Comparison of ENCODE assay signal across 29 cellular contexts in genomic region chr10:97627731-97628130, GRCh38. TPM values are rescaled to one million over a fixed set of nuclear protein-coding genes. Genes with fewer than 3 reads are reported as not detected.
"Had no signal": no experiment of that assay in that cellular context is flagged by ENCODE, and none has a peak within 500 bp of the region (broad histone marks: within the 10 kb centered on the region; RNA-seq: fewer than 3 reads in every experiment).

No MANE protein-coding gene starts in this region.

- H3K9me3 Mint-ChIP-seq: immature natural killer cell; natural killer cell; stimulated activated naive B cell treated with anti-CD40 and anti-IgM and Interleukin-4, amounts not matched to agents 10 μg/mL and 1 μg/mL and 100 μg/mL, for 72 hours; stimulated activated naive CD8-positive, alpha-beta T cell treated with anti-CD3 and anti-CD28 coated beads, Interleukin-15, amount 100 ng/mL, for 72 hours had no signal

- H3K9me3 ChIP-seq: esophagus squamous epithelium, gastroesophageal sphincter, mucosa of descending colon, pancreas, prostate gland, spleen, testis, tibial nerve had no signal

- H3K36me3 Mint-ChIP-seq: natural killer cell; stimulated activated naive B cell treated with anti-CD40 and anti-IgM and Interleukin-4, amounts not matched to agents 10 μg/mL and 1 μg/mL and 100 μg/mL, for 72 hours had no signal

- H3K27me3 Mint-ChIP-seq: stimulated activated naive B cell treated with anti-CD40 and anti-IgM and Interleukin-4, amounts not matched to agents 10 μg/mL and 1 μg/mL and 100 μg/mL, for 72 hours; stimulated activated naive CD8-positive, alpha-beta T cell treated with anti-CD3 and anti-CD28 coated beads, Interleukin-15, amount 100 ng/mL, for 72 hours had no signal

- H3K27me3 ChIP-seq: dorsolateral prefrontal cortex, esophagus squamous epithelium, gastroesophageal sphincter, pancreas, spleen, testis, tibial nerve had no signal

- H3K4me3 Mint-ChIP-seq: immature natural killer cell; natural killer cell; stimulated activated naive B cell treated with anti-CD40 and anti-IgM and Interleukin-4, amounts not matched to agents 10 μg/mL and 1 μg/mL and 100 μg/mL, for 72 hours; stimulated activated naive CD8-positive, alpha-beta T cell treated with anti-CD3 and anti-CD28 coated beads, Interleukin-15, amount 100 ng/mL, for 72 hours had no signal

- ATAC-seq: gastroesophageal sphincter; mucosa of descending colon; natural killer cell; sciatic nerve; stimulated activated naive B cell treated with anti-CD40 and anti-IgM and Interleukin-4, amounts not matched to agents 10 μg/mL and 1 μg/mL and 100 μg/mL, for 72 hours; stimulated activated naive CD8-positive, alpha-beta T cell treated with anti-CD3 and anti-CD28 coated beads, Interleukin-15, amount 100 ng/mL, for 72 hours had no signal

- H3K4me1 ChIP-seq: prostate gland, testis had no signal

- H3K36me3 ChIP-seq: esophagus squamous epithelium, gastroesophageal sphincter, pancreas, prostate gland, spleen, tibial nerve had no signal

- H3K27ac ChIP-seq: coronary artery, dorsolateral prefrontal cortex, epithelial cell of prostate, gastroesophageal sphincter, pancreas, prostate gland, spleen, testis, tibial nerve had no signal

- H3K27ac Mint-ChIP-seq: natural killer cell; stimulated activated naive B cell treated with anti-CD40 and anti-IgM and Interleukin-4, amounts not matched to agents 10 μg/mL and 1 μg/mL and 100 μg/mL, for 72 hours; stimulated activated naive CD8-positive, alpha-beta T cell treated with anti-CD3 and anti-CD28 coated beads, Interleukin-15, amount 100 ng/mL, for 72 hours had no signal

- DNase-seq: caudate nucleus; dorsolateral prefrontal cortex; effector CD8-positive, alpha-beta T cell; esophagus squamous epithelium; foreskin fibroblast; glutamatergic neuron; immature natural killer cell; mammary epithelial cell; mucosa of descending colon; natural killer cell; occipital lobe; pancreas; spleen; stimulated activated CD4-positive, alpha-beta T cell treated with anti-CD3 and anti-CD28 coated beads, Interleukin-15, amount 100 ng/mL, for 24 hours; stimulated activated CD4-positive, alpha-beta T cell treated with anti-CD3 and anti-CD28 coated beads, Interleukin-1b, Interleukin-23, amount 100 ng/mL, for 48 hours; stimulated activated CD4-positive, alpha-beta T cell treated with anti-CD3 and anti-CD28 coated beads, Interleukin-4, amount 100 ng/mL, for 24 hours; stimulated activated naive B cell treated with anti-CD40 and anti-IgM and Interleukin-4, amounts not matched to agents 10 μg/mL and 1 μg/mL and 100 μg/mL, for 72 hours; stimulated activated naive CD8-positive, alpha-beta T cell treated with anti-CD3 and anti-CD28 coated beads, Interleukin-15, amount 100 ng/mL, for 72 hours; testis had no signal

- H3K4me3 ChIP-seq: coronary artery, dorsolateral prefrontal cortex, esophagus squamous epithelium, gastroesophageal sphincter, mucosa of descending colon, pancreas, prostate gland, spleen, testis, tibial nerve had no signal

RNA-seq across cellular contexts. Expression of gene C10orf62, which starts 38.2 kb away (rescaled TPM):
- total RNA-seq: chondrocyte, esophagus squamous epithelium, gastroesophageal sphincter, mammary epithelial cell, mucosa of descending colon, occipital lobe, sciatic nerve, spleen, ureter had no signal
- polyA plus RNA-seq: immature natural killer cell, keratinocyte, spleen had no signal

RNA-seq across cellular contexts. Expression of gene HOGA1, which starts 43.5 kb away (rescaled TPM):
- total RNA-seq: natural killer cell had no signal
- polyA plus RNA-seq: immature natural killer cell had no signal

RNA-seq across cellular contexts. Expression of gene ANKRD2, which starts 55.2 kb away (rescaled TPM):
- total RNA-seq: natural killer cell, occipital lobe, sciatic nerve, spleen, subcutaneous adipose tissue had no signal
- polyA plus RNA-seq: immature natural killer cell had no signal
